ENCODE assay signal across 8 cellular contexts in genomic region chr18:12657849-12658829, GRCh38. TPM values are rescaled to one million over a fixed set of nuclear protein-coding genes. Genes with fewer than 3 reads are reported as not detected.
DNase-seq lines count a peak whose midpoint lies in the region; ATAC-seq and TF ChIP-seq lines count a peak whose summit lies in the region.

Gene SPIRE1, minus strand, starts transcription at chr18:12658107. Its CDS starts 241 bp downstream, at chr18:12657866.

- H3K4me3 ChIP-seq in effector memory CD4-positive, alpha-beta T cell (ENCODE audit: insufficient read depth, low read depth, low read length, poor library complexity, severe bottlenecking): peak within 1 kb of the TSS; percentile 66
- peak within 1 kb of the TSS; percentile 90 for H3K4me3 ChIP-seq in lung

- ATAC-seq in HG02588 (IDR thresholded peaks at IDR 0.05; ENCODE audit: unreplicated experiment) (peak; percentile 74), lung (ENCODE audit: insufficient read depth, low FRiP score) (peak; percentile 76)

- TF ChIP-seq CTCF in lung (IDR thresholded peaks at IDR 0.05; ENCODE audit: control extremely low read depth, extremely low read depth): no peak

- no peaks in the 10 kb centered on the region for H3K4me1 ChIP-seq in effector memory CD4-positive, alpha-beta T cell (ENCODE audit: control insufficient read depth, insufficient read depth, low read length, poor library complexity, severe bottlenecking)
- H3K4me1 ChIP-seq in lung (ENCODE audit: control insufficient read depth in 2 of 2, insufficient read depth in 2 of 2, low read length in 2 of 2): peaks cover 2 to 5% of the 10 kb centered on the region in 2 donors

- no peaks in the 10 kb centered on the region for H3K9me3 ChIP-seq in effector memory CD4-positive, alpha-beta T cell (ENCODE audit: control insufficient read depth, low read length)
- peaks cover 0 to 4% of the 10 kb centered on the region in 2 donors for H3K9me3 ChIP-seq in lung (ENCODE audit: control insufficient read depth in 2 of 2, insufficient read depth in 1 of 2, low read length in 1 of 2)

- WGBS in lung, 2 donors: 2 to 4% methylated on average over 86 to 125 of the region's 125 CpGs

- peak within 1 kb of the TSS; percentile 32 for H3K27ac ChIP-seq in effector memory CD4-positive, alpha-beta T cell (ENCODE audit: insufficient read depth, low read length, poor library complexity, severe bottlenecking)
- H3K27ac ChIP-seq in lung (ENCODE audit: low read depth in 1 of 2, low read length in 1 of 2): peak within 1 kb of the TSS; percentile 95

- DNase-seq in DMS79 treated with DMSO at 0.1 percent for 48 hours (lab: John Stamatoyannopoulos, UW) (peak; percentile 51), DMS79 (lab: John Stamatoyannopoulos, UW) (no peak), NCI-H2196 (lab: John Stamatoyannopoulos, UW; ENCODE audit: unreplicated experiment) (peak; percentile 84), lung (ENCODE audit: low spot score) (peak; percentile 68)
- peak; percentile 31 to 49 for DNase-seq in activated CD4-positive, alpha-beta T cell treated with anti-CD3 and anti-CD28 coated beads, Interleukin-2, amount 50 U/mL, for 48 hours
- DNase-seq in effector memory CD4-positive, alpha-beta T cell: peak; percentile 7 to 32 (median 19)
- peak; percentile 22 for DNase-seq in stimulated activated CD8-positive, alpha-beta memory T cell treated with anti-CD3 and anti-CD28 coated beads, Interleukin-2, amount 100 ng/mL, for 48 hours (ENCODE audit: low read depth in 2 of 2)

- no peaks in the 10 kb centered on the region for H3K36me3 ChIP-seq in effector memory CD4-positive, alpha-beta T cell (ENCODE audit: control insufficient read depth, insufficient read depth, low read length)
- peaks cover 0 to 2% of the 10 kb centered on the region in 2 donors for H3K36me3 ChIP-seq in lung (ENCODE audit: control insufficient read depth in 2 of 2, insufficient read depth in 2 of 2, low read length in 2 of 2)

- H3K27me3 ChIP-seq in effector memory CD4-positive, alpha-beta T cell (replicated peaks; ENCODE audit: control insufficient read depth, insufficient read depth, low read length, poor library complexity, severe bottlenecking): no peaks in the 10 kb centered on the region
- no peaks in the 10 kb centered on the region for H3K27me3 ChIP-seq in lung (ENCODE audit: control insufficient read depth, insufficient read depth)

RNA-seq across cellular contexts. Expression of gene SPIRE1, which starts in this region (rescaled TPM):
- 10 to 100 TPM; 17.5 to 34.0 TPM for total RNA-seq in lung
- polyA plus RNA-seq in lung: 10 to 100 TPM in 1 of 2 donors, 1 to 10 TPM in 1; 8.7 to 12.0 TPM
